Comparison of ENCODE assay signal across 17 cellular contexts in the genomic region with DNA sequence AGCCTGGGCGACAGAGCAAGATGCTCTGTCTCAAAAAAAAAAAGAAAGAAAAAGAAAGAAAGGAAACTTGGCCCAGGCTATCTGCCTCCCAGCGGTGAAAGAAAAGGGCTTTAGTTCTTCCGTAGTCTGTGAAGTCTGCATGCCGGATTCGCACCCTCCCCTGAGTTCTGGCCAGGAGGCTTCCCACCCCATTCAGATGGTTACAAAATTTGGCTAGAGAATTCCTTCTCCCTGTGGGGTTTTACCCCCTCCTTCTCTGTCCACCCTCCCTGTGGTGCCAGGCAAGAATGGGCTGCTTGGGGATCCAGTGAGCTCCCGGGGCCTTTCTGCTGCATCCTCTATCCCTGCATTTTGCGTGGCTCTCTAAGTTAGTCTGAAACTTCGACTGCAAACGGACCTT. TPM values are rescaled to one million over a fixed set of nuclear protein-coding genes. Genes with fewer than 3 reads are reported as not detected.
DNase-seq lines count a peak whose midpoint lies in the region; ATAC-seq and TF ChIP-seq lines count a peak whose summit lies in the region.
"Had no signal": no experiment of that assay in that cellular context is flagged by ENCODE, and none has a peak within 500 bp of the region (broad histone marks: within the 10 kb centered on the region; RNA-seq: fewer than 3 reads in every experiment).

No MANE protein-coding gene starts in this region.

- no peaks in the 10 kb centered on the region for H3K9me3 Mint-ChIP-seq in effector memory CD8-positive, alpha-beta T cell
- H3K9me3 Mint-ChIP-seq in neural progenitor cell, result peaks cover 37% of the 10 kb centered on the region

- H3K9ac ChIP-seq in NT2/D1 (ENCODE audit: insufficient read length, low read depth) (peak overlapping the region; percentile 4), neural progenitor cell (no peak overlapping the region)

- peaks cover 97% of the 10 kb centered on the region for H4K20me1 ChIP-seq in neural progenitor cell (ENCODE audit: low read depth)

- no peak overlapping the region for H2AFZ ChIP-seq in neural progenitor cell (replicated peaks)

- H3K4me1 ChIP-seq in NT2/D1 (ENCODE audit: insufficient read depth, insufficient read length), result no peaks in the 10 kb centered on the region
- H3K4me1 ChIP-seq in neural progenitor cell, result peaks cover 25% of the 10 kb centered on the region

- no peak for ATAC-seq in effector memory CD8-positive, alpha-beta T cell (replicated peaks)
- ATAC-seq in HG03378 (IDR thresholded peaks at IDR 0.05; ENCODE audit: unreplicated experiment) (no peak), esophagus mucosa (no peak)

- no peaks in the 10 kb centered on the region for H3K27me3 Mint-ChIP-seq in effector memory CD8-positive, alpha-beta T cell
- H3K27me3 Mint-ChIP-seq in neural progenitor cell (ENCODE audit: insufficient read depth, low read depth), result no peaks in the 10 kb centered on the region
- H3K27me3 Mint-ChIP-seq: memory B cell had no signal

- H3K36me3 ChIP-seq in NT2/D1 (ENCODE audit: insufficient read depth, insufficient read length, low read length) (peaks cover 9% of the 10 kb centered on the region), neural progenitor cell (no peaks in the 10 kb centered on the region)
- H3K36me3 ChIP-seq: sigmoid colon, thyroid gland had no signal

- peaks cover 76 to 85% of the 10 kb centered on the region in 2 donors for H3K4me1 Mint-ChIP-seq in effector memory CD8-positive, alpha-beta T cell (ENCODE audit: low read depth in 2 of 2)
- peaks cover 14% of the 10 kb centered on the region for H3K4me1 Mint-ChIP-seq in neural progenitor cell

- no peak overlapping the region for H3K4me3 ChIP-seq in NT2/D1 (ENCODE audit: insufficient read length, low read depth)
- no peak overlapping the region for H3K4me3 ChIP-seq in neural progenitor cell
- H3K4me3 ChIP-seq: sigmoid colon, thyroid gland had no signal

- peaks cover 33% of the 10 kb centered on the region for H3F3A ChIP-seq in neural progenitor cell (ENCODE audit: low read depth)

- peak overlapping the region; percentile 47 to 62 for H3K4me3 Mint-ChIP-seq in effector memory CD8-positive, alpha-beta T cell
- H3K4me3 Mint-ChIP-seq in neural progenitor cell, result no peak overlapping the region
- H3K4me3 Mint-ChIP-seq: memory B cell had no signal

- H3K27me3 ChIP-seq in NT2/D1 (ENCODE audit: insufficient read depth, insufficient read length) (no peaks in the 10 kb centered on the region), neural progenitor cell (no peaks in the 10 kb centered on the region)
- H3K27me3 ChIP-seq: neutrophil, sigmoid colon, thyroid gland had no signal

- H3K4me2 ChIP-seq in neural progenitor cell, result peak overlapping the region; percentile 51

- H3K79me2 ChIP-seq in neural progenitor cell (ENCODE audit: low read depth), result peaks cover 100% of the 10 kb centered on the region

- no peaks in the 10 kb centered on the region for H3K9me3 ChIP-seq in NT2/D1 (ENCODE audit: insufficient read depth, low read length)
- no peaks in the 10 kb centered on the region for H3K9me3 ChIP-seq in neural progenitor cell (ENCODE audit: low read depth)
- H3K9me3 ChIP-seq: neutrophil, sigmoid colon, thyroid gland had no signal

- H3K27ac Mint-ChIP-seq in effector memory CD8-positive, alpha-beta T cell, result peak overlapping the region; percentile 82 to 86
- peak overlapping the region; percentile 17 for H3K27ac Mint-ChIP-seq in neural progenitor cell

- DNase-seq in ELF-1 (ENCODE audit: low read depth, low spot score), result peak; percentile 24
- DNase-seq in NT2/D1 (ENCODE audit: low read depth, low spot score), result no peak
- DNase-seq in effector memory CD8-positive, alpha-beta T cell, result no peak
- DNase-seq in neural progenitor cell (ENCODE audit: low spot score), result peak; percentile 27
- no peak for DNase-seq in NOMO-1 treated with DMSO at 0.1 percent for 48 hours (lab: John Stamatoyannopoulos, UW; ENCODE audit: unreplicated experiment)
- no peak for DNase-seq in dermis blood vessel endothelial cell
- DNase-seq: activated naive CD4-positive, alpha-beta T cell treated with anti-CD3 and anti-CD28 coated beads, Interleukin-2, amount 50 U/mL, for 16 hours; DMS 273 treated with DMSO at 0.1 percent for 48 hours; SIG-M5; sigmoid colon; stimulated activated CD4-positive, alpha-beta T cell treated with anti-CD3 and anti-CD28 coated beads, Interleukin-4, amount 100 ng/mL, for 24 hours; T-helper 2 cell; thyroid gland had no signal

- peak; percentile 17 for TF ChIP-seq CTCF in neural progenitor cell (IDR thresholded peaks at IDR 0.05)

- H3K36me3 Mint-ChIP-seq in effector memory CD8-positive, alpha-beta T cell (ENCODE audit: insufficient read depth), result peaks cover 25% of the 10 kb centered on the region
- H3K36me3 Mint-ChIP-seq in neural progenitor cell, result peaks cover 31% of the 10 kb centered on the region

- peak overlapping the region; percentile 24 for H3K27ac ChIP-seq in neural progenitor cell
- H3K27ac ChIP-seq: neutrophil, sigmoid colon, thyroid gland had no signal

RNA-seq across cellular contexts. Expression of gene PAFAH1B1, which starts 37.8 kb away (rescaled TPM):
- 177 and 209 TPM in 2 replicates for total RNA-seq in neural progenitor cell (ENCODE audit: low replicate concordance)
- total RNA-seq in dermis blood vessel endothelial cell, result 88.3 and 129 TPM in 2 replicates
- total RNA-seq in esophagus mucosa, result 102 TPM

Comparison
In these comparisons a context has a peak if more than half of its experiments do, and no peak if none do; other contexts are left out.
1. DNase-seq: peak in ELF-1 (single experiment) and neural progenitor cell (single experiment); none in NT2/D1 (single experiment), effector memory CD8-positive, alpha-beta T cell (0 of 3), NOMO-1 treated with DMSO at 0.1 percent for 48 hours (single experiment) and dermis blood vessel endothelial cell (single experiment).